9 cellular contexts compared by ENCODE assay signal in genomic region chr19:39958942-39959341, GRCh38. TPM values are rescaled to one million over a fixed set of nuclear protein-coding genes. Genes with fewer than 3 reads are reported as not detected.
DNase-seq lines count a peak whose midpoint lies in the region; ATAC-seq and TF ChIP-seq lines count a peak whose summit lies in the region.
"Not testable (repeated sequence)": the region's sequence is repeated elsewhere in the genome, so short reads cannot be mapped to it uniquely, and the experiment has no call there.
"Had no signal": no experiment of that assay in that cellular context is flagged by ENCODE, and none has a peak within 500 bp of the region (broad histone marks: within the 10 kb centered on the region; RNA-seq: fewer than 3 reads in every experiment).

No MANE protein-coding gene starts in this region.

- H3K4me1 Mint-ChIP-seq in T-helper 17 cell (peaks cover 31% of the 10 kb centered on the region), memory B cell (peaks cover 18% of the 10 kb centered on the region)
- peaks cover 37% of the 10 kb centered on the region for H3K4me1 Mint-ChIP-seq in activated CD8-positive, alpha-beta T cell treated with anti-CD3 and anti-CD28 coated beads for 36 hours (ENCODE audit: low read depth)
- H3K4me1 Mint-ChIP-seq in activated T-helper 1 cell treated with anti-CD3 and anti-CD28 coated beads, Interleukin-12 subunit alpha, Interleukin-12 subunit beta, Interleukin-2, Interleukin-4 antibody, amounts not matched to agents 30 ng/mL and 10 ng/mL and 1 ng/mL, durations not matched to agents 14 hours and 24 hours and 36 hours (ENCODE audit: low read depth), result peaks cover 40% of the 10 kb centered on the region
- H3K4me1 Mint-ChIP-seq in activated naive CD8-positive, alpha-beta T cell (ENCODE audit: low read depth), result peaks cover 61% of the 10 kb centered on the region
- H3K4me1 Mint-ChIP-seq in stimulated activated memory B cell treated with anti-CD40 and anti-IgM and Interleukin-4, amounts not matched to agents 10 μg/mL and 1 μg/mL and 100 μg/mL, for 72 hours, result peaks cover 36% of the 10 kb centered on the region

- not testable (repeated sequence) for H3K27ac ChIP-seq in BLaER1 treated with 17β-estradiol and CSF1 and Interleukin-3, amounts not matched to agents 10 nM and 100 nM
- H3K27ac ChIP-seq in HUES6 (ENCODE audit: low read depth, low read length), result peak overlapping the region; percentile 47; the same call in 1 of the 2 replicates

- not testable (repeated sequence) for H3K9ac ChIP-seq in BLaER1 treated with 17β-estradiol and CSF1 and Interleukin-3, amounts not matched to agents 10 nM and 100 nM
- H3K9ac ChIP-seq in HUES6 (ENCODE audit: low read length), result peak overlapping the region; percentile 57

- not testable (repeated sequence) for H3K4me3 ChIP-seq in BLaER1 treated with 17β-estradiol and CSF1 and Interleukin-3, amounts not matched to agents 10 nM and 100 nM; HUES6 (ENCODE audit: low read depth, low read length)

- not testable (repeated sequence) for DNase-seq in T-helper 17 cell; activated T-helper 1 cell treated with anti-CD3 and anti-CD28 coated beads, Interleukin-12 subunit alpha, Interleukin-12 subunit beta, Interleukin-2, Interleukin-4 antibody, amounts not matched to agents 30 ng/mL and 10 ng/mL and 1 ng/mL, durations not matched to agents 14 hours and 24 hours and 36 hours (ENCODE audit: low spot score); memory B cell (ENCODE audit: low spot score in 2 of 2)
- peak; percentile 35 for DNase-seq in activated CD8-positive, alpha-beta T cell treated with anti-CD3 and anti-CD28 coated beads for 36 hours

- H3K4me3 Mint-ChIP-seq in T-helper 17 cell (peak overlapping the region; percentile 81), memory B cell (peak overlapping the region; percentile 22)
- peak overlapping the region; percentile 65 for H3K4me3 Mint-ChIP-seq in activated CD8-positive, alpha-beta T cell treated with anti-CD3 and anti-CD28 coated beads for 36 hours
- H3K4me3 Mint-ChIP-seq in activated T-helper 1 cell treated with anti-CD3 and anti-CD28 coated beads, Interleukin-12 subunit alpha, Interleukin-12 subunit beta, Interleukin-2, Interleukin-4 antibody, amounts not matched to agents 30 ng/mL and 10 ng/mL and 1 ng/mL, durations not matched to agents 14 hours and 24 hours and 36 hours, result peak overlapping the region; percentile 30
- H3K4me3 Mint-ChIP-seq in activated naive CD8-positive, alpha-beta T cell, result peak overlapping the region; percentile 82
- peak overlapping the region; percentile 35 for H3K4me3 Mint-ChIP-seq in stimulated activated memory B cell treated with anti-CD40 and anti-IgM and Interleukin-4, amounts not matched to agents 10 μg/mL and 1 μg/mL and 100 μg/mL, for 72 hours

- H3K27me3 Mint-ChIP-seq in T-helper 17 cell; activated CD8-positive, alpha-beta T cell treated with anti-CD3 and anti-CD28 coated beads for 36 hours; activated T-helper 1 cell treated with anti-CD3 and anti-CD28 coated beads, Interleukin-12 subunit alpha, Interleukin-12 subunit beta, Interleukin-2, Interleukin-4 antibody, amounts not matched to agents 30 ng/mL and 10 ng/mL and 1 ng/mL, durations not matched to agents 14 hours and 24 hours and 36 hours (ENCODE audit: insufficient read depth); activated naive CD8-positive, alpha-beta T cell; memory B cell; stimulated activated memory B cell treated with anti-CD40 and anti-IgM and Interleukin-4, amounts not matched to agents 10 μg/mL and 1 μg/mL and 100 μg/mL, for 72 hours: not testable (repeated sequence)

- not testable (repeated sequence) for H3K36me3 ChIP-seq in BLaER1 treated with 17β-estradiol and CSF1 and Interleukin-3, amounts not matched to agents 10 nM and 100 nM; HUES6 (ENCODE audit: control insufficient read depth, insufficient read depth, low read length)

- H3K27ac Mint-ChIP-seq in T-helper 17 cell, result peak overlapping the region; percentile 95
- H3K27ac Mint-ChIP-seq in activated CD8-positive, alpha-beta T cell treated with anti-CD3 and anti-CD28 coated beads for 36 hours, result peak overlapping the region; percentile 86
- peak overlapping the region; percentile 33 for H3K27ac Mint-ChIP-seq in activated T-helper 1 cell treated with anti-CD3 and anti-CD28 coated beads, Interleukin-12 subunit alpha, Interleukin-12 subunit beta, Interleukin-2, Interleukin-4 antibody, amounts not matched to agents 30 ng/mL and 10 ng/mL and 1 ng/mL, durations not matched to agents 14 hours and 24 hours and 36 hours
- H3K27ac Mint-ChIP-seq in activated naive CD8-positive, alpha-beta T cell, result peak overlapping the region; percentile 95
- not testable (repeated sequence) for H3K27ac Mint-ChIP-seq in memory B cell
- H3K27ac Mint-ChIP-seq in stimulated activated memory B cell treated with anti-CD40 and anti-IgM and Interleukin-4, amounts not matched to agents 10 μg/mL and 1 μg/mL and 100 μg/mL, for 72 hours, result peak overlapping the region; percentile 51

- H4K20me1 ChIP-seq in BLaER1 treated with 17β-estradiol and CSF1 and Interleukin-3, amounts not matched to agents 10 nM and 100 nM, result not testable (repeated sequence)

- H3K4me2 ChIP-seq in BLaER1 treated with 17β-estradiol and CSF1 and Interleukin-3, amounts not matched to agents 10 nM and 100 nM, result peak overlapping the region in 8 of 11 experiments; percentile 33 to 72 (median 57); a peak in 14 of 22 replicates

- H3K4me1 ChIP-seq in BLaER1 treated with 17β-estradiol and CSF1 and Interleukin-3, amounts not matched to agents 10 nM and 100 nM, result peaks cover 13 to 63% (median 29%) of the 10 kb centered on the region in 10 experiments
- peaks cover 18% of the 10 kb centered on the region for H3K4me1 ChIP-seq in HUES6 (ENCODE audit: control insufficient read depth, insufficient read depth, low read length)

- H3K9me3 Mint-ChIP-seq in activated CD8-positive, alpha-beta T cell treated with anti-CD3 and anti-CD28 coated beads for 36 hours; activated T-helper 1 cell treated with anti-CD3 and anti-CD28 coated beads, Interleukin-12 subunit alpha, Interleukin-12 subunit beta, Interleukin-2, Interleukin-4 antibody, amounts not matched to agents 30 ng/mL and 10 ng/mL and 1 ng/mL, durations not matched to agents 14 hours and 24 hours and 36 hours; activated naive CD8-positive, alpha-beta T cell (ENCODE audit: low read depth); memory B cell; stimulated activated memory B cell treated with anti-CD40 and anti-IgM and Interleukin-4, amounts not matched to agents 10 μg/mL and 1 μg/mL and 100 μg/mL, for 72 hours: not testable (repeated sequence)

- not testable (repeated sequence) for H3K9me3 ChIP-seq in BLaER1 treated with 17β-estradiol and CSF1 and Interleukin-3, amounts not matched to agents 10 nM and 100 nM (replicated peaks in 1 of 11); HUES6 (ENCODE audit: control insufficient read depth, insufficient read depth, low read depth, low read length); T-helper 17 cell (ENCODE audit: control insufficient read depth, low read length, poor library complexity, severe bottlenecking)

- CTCF ChIA-PET in activated CD8-positive, alpha-beta T cell treated with anti-CD3 and anti-CD28 coated beads for 36 hours (lab: Charles Lee), result interaction anchor here (1.1 kb wide), 1 partner anchor 12 kb away, joined by 4 read pairs; the partner anchor contains the start of gene PSMC4

- H3K27me3 ChIP-seq in BLaER1 treated with 17β-estradiol and CSF1 and Interleukin-3, amounts not matched to agents 10 nM and 100 nM; HUES6 (ENCODE audit: control insufficient read depth, insufficient read depth, low read length): not testable (repeated sequence)

- ATAC-seq in T-helper 17 cell, result peak; percentile 49
- peak; percentile 67 for ATAC-seq in activated CD8-positive, alpha-beta T cell treated with anti-CD3 and anti-CD28 coated beads for 36 hours
- not testable (repeated sequence) for ATAC-seq in memory B cell (ENCODE audit: low read depth); stimulated activated memory B cell treated with anti-CD40 and anti-IgM and Interleukin-4, amounts not matched to agents 10 μg/mL and 1 μg/mL and 100 μg/mL, for 72 hours

- POLR2A ChIA-PET in activated CD8-positive, alpha-beta T cell treated with anti-CD3 and anti-CD28 coated beads for 36 hours (lab: Charles Lee), result interaction anchor here (1.0 kb wide), 1 partner anchor 121 kb away, joined by 3 read pairs; no protein-coding TSS in a partner anchor

- H3K36me3 Mint-ChIP-seq in T-helper 17 cell (ENCODE audit: low read depth); activated CD8-positive, alpha-beta T cell treated with anti-CD3 and anti-CD28 coated beads for 36 hours (ENCODE audit: low read depth); activated T-helper 1 cell treated with anti-CD3 and anti-CD28 coated beads, Interleukin-12 subunit alpha, Interleukin-12 subunit beta, Interleukin-2, Interleukin-4 antibody, amounts not matched to agents 30 ng/mL and 10 ng/mL and 1 ng/mL, durations not matched to agents 14 hours and 24 hours and 36 hours (ENCODE audit: low read depth); activated naive CD8-positive, alpha-beta T cell; memory B cell; stimulated activated memory B cell treated with anti-CD40 and anti-IgM and Interleukin-4, amounts not matched to agents 10 μg/mL and 1 μg/mL and 100 μg/mL, for 72 hours: not testable (repeated sequence)

- not testable (repeated sequence) for TF ChIP-seq CTCF in activated CD8-positive, alpha-beta T cell treated with anti-CD3 and anti-CD28 coated beads for 36 hours (IDR thresholded peaks at IDR 0.05)

- intact Hi-C loops in activated CD8-positive, alpha-beta T cell treated with anti-CD3 and anti-CD28 coated beads for 36 hours (cut with micrococcal nuclease); activated T-helper 1 cell treated with anti-CD3 and anti-CD28 coated beads, Interleukin-12 subunit alpha, Interleukin-12 subunit beta, Interleukin-2, Interleukin-4 antibody, amounts not matched to agents 30 ng/mL and 10 ng/mL and 1 ng/mL, durations not matched to agents 14 hours and 24 hours and 36 hours (cut with micrococcal nuclease): not testable (repeated sequence)

RNA-seq across cellular contexts. Expression of gene PSMC4, which starts 12.0 kb away (rescaled TPM):
- 10 to 100 TPM; 82.2 to 87.5 TPM for total RNA-seq in T-helper 17 cell
- total RNA-seq in activated CD8-positive, alpha-beta T cell treated with anti-CD3 and anti-CD28 coated beads for 36 hours, result 100 to 1,000 TPM; 105 to 107 TPM
- 189 and 190 TPM in 2 replicates for total RNA-seq in activated T-helper 1 cell treated with anti-CD3 and anti-CD28 coated beads, Interleukin-12 subunit alpha, Interleukin-12 subunit beta, Interleukin-2, Interleukin-4 antibody, amounts not matched to agents 30 ng/mL and 10 ng/mL and 1 ng/mL, durations not matched to agents 14 hours and 24 hours and 36 hours

RNA-seq across cellular contexts. Expression of gene FCGBP, which starts 24.5 kb away (rescaled TPM):
- total RNA-seq in T-helper 17 cell, result 10 to 100 TPM in 1 of 2 donors, 1 to 10 TPM in 1; 9.1 to 10.1 TPM
- 1 to 10 TPM; 4.8 to 6.9 TPM for total RNA-seq in activated CD8-positive, alpha-beta T cell treated with anti-CD3 and anti-CD28 coated beads for 36 hours
- 2.2 and 3.1 TPM in 2 replicates for total RNA-seq in activated T-helper 1 cell treated with anti-CD3 and anti-CD28 coated beads, Interleukin-12 subunit alpha, Interleukin-12 subunit beta, Interleukin-2, Interleukin-4 antibody, amounts not matched to agents 30 ng/mL and 10 ng/mL and 1 ng/mL, durations not matched to agents 14 hours and 24 hours and 36 hours

RNA-seq across cellular contexts. Expression of gene ZNF546, which starts 37.9 kb away (rescaled TPM):
- 1 to 10 TPM; 2.5 to 2.7 TPM for total RNA-seq in T-helper 17 cell
- total RNA-seq in activated CD8-positive, alpha-beta T cell treated with anti-CD3 and anti-CD28 coated beads for 36 hours, result 1 to 10 TPM; 5.2 to 5.6 TPM
- total RNA-seq in activated T-helper 1 cell treated with anti-CD3 and anti-CD28 coated beads, Interleukin-12 subunit alpha, Interleukin-12 subunit beta, Interleukin-2, Interleukin-4 antibody, amounts not matched to agents 30 ng/mL and 10 ng/mL and 1 ng/mL, durations not matched to agents 14 hours and 24 hours and 36 hours, result 6.1 and 7.1 TPM in 2 replicates
- total RNA-seq: HT-29 had no signal

Comparison
In these comparisons a context has a peak if more than half of its experiments do, and no peak if none do; other contexts are left out.
1. H3K4me3 Mint-ChIP-seq: peak in every context shown above with its lines; median percentile 82 in activated naive CD8-positive, alpha-beta T cell; 81 in T-helper 17 cell; 65 in activated CD8-positive, alpha-beta T cell treated with anti-CD3 and anti-CD28 coated beads for 36 hours; 35 in stimulated activated memory B cell treated with anti-CD40 and anti-IgM and Interleukin-4, amounts not matched to agents 10 μg/mL and 1 μg/mL and 100 μg/mL, for 72 hours; 30 in activated T-helper 1 cell treated with anti-CD3 and anti-CD28 coated beads, Interleukin-12 subunit alpha, Interleukin-12 subunit beta, Interleukin-2, Interleukin-4 antibody, amounts not matched to agents 30 ng/mL and 10 ng/mL and 1 ng/mL, durations not matched to agents 14 hours and 24 hours and 36 hours; 22 in memory B cell.